In genomic region chr10:76124230-76124629, GRCh38 we compare ENCODE assay signal across 18 cellular contexts.
"Had no signal": no experiment of that assay in that cellular context is flagged by ENCODE, and none has a peak within 500 bp of the region (broad histone marks: within the 10 kb centered on the region; RNA-seq: fewer than 3 reads in every experiment).

No MANE protein-coding gene starts in this region.

- H3K4me3 ChIP-seq: esophagus squamous epithelium, gastroesophageal sphincter, psoas muscle, testis, tibial nerve had no signal

- H3K36me3 Mint-ChIP-seq: immature natural killer cell; naive thymus-derived CD4-positive, alpha-beta T cell; stimulated activated naive B cell treated with anti-CD40 and anti-IgM and Interleukin-4, amounts not matched to agents 10 μg/mL and 1 μg/mL and 100 μg/mL, for 72 hours had no signal

- H3K27me3 ChIP-seq: esophagus squamous epithelium, gastroesophageal sphincter, neutrophil, testis, tibial nerve had no signal

- H3K27me3 Mint-ChIP-seq: stimulated activated naive B cell treated with anti-CD40 and anti-IgM and Interleukin-4, amounts not matched to agents 10 μg/mL and 1 μg/mL and 100 μg/mL, for 72 hours had no signal

- ATAC-seq: gastroesophageal sphincter; left colon; naive thymus-derived CD4-positive, alpha-beta T cell; psoas muscle; sciatic nerve; stimulated activated naive B cell treated with anti-CD40 and anti-IgM and Interleukin-4, amounts not matched to agents 10 μg/mL and 1 μg/mL and 100 μg/mL, for 72 hours; stimulated activated naive CD8-positive, alpha-beta T cell treated with anti-CD3 and anti-CD28 coated beads, Interleukin-15, amount 100 ng/mL, for 72 hours had no signal

- H3K9me3 Mint-ChIP-seq: nephron progenitor cell had no signal

- H3K4me1 Mint-ChIP-seq: immature natural killer cell; stimulated activated naive B cell treated with anti-CD40 and anti-IgM and Interleukin-4, amounts not matched to agents 10 μg/mL and 1 μg/mL and 100 μg/mL, for 72 hours; stimulated activated naive CD8-positive, alpha-beta T cell treated with anti-CD3 and anti-CD28 coated beads, Interleukin-15, amount 100 ng/mL, for 72 hours had no signal

- H3K9me3 ChIP-seq: esophagus squamous epithelium, gastroesophageal sphincter, neutrophil, psoas muscle, testis, tibial nerve had no signal

- H3K27ac ChIP-seq: esophagus squamous epithelium, gastroesophageal sphincter, neutrophil, psoas muscle, testis, tibial nerve had no signal

- H3K4me3 Mint-ChIP-seq: immature natural killer cell; naive thymus-derived CD4-positive, alpha-beta T cell; nephron progenitor cell; stimulated activated naive B cell treated with anti-CD40 and anti-IgM and Interleukin-4, amounts not matched to agents 10 μg/mL and 1 μg/mL and 100 μg/mL, for 72 hours; stimulated activated naive CD8-positive, alpha-beta T cell treated with anti-CD3 and anti-CD28 coated beads, Interleukin-15, amount 100 ng/mL, for 72 hours had no signal

- H3K27ac Mint-ChIP-seq: immature natural killer cell; naive thymus-derived CD4-positive, alpha-beta T cell; nephron progenitor cell; stimulated activated naive B cell treated with anti-CD40 and anti-IgM and Interleukin-4, amounts not matched to agents 10 μg/mL and 1 μg/mL and 100 μg/mL, for 72 hours had no signal

- DNase-seq: esophagus squamous epithelium; foreskin fibroblast; glutamatergic neuron; immature natural killer cell; left colon; naive thymus-derived CD4-positive, alpha-beta T cell; nephron progenitor cell; psoas muscle; retina; stimulated activated CD4-positive, alpha-beta T cell treated with anti-CD3 and anti-CD28 coated beads, Interleukin-2, amount 100 ng/mL, for 24 hours; stimulated activated CD4-positive, alpha-beta T cell treated with anti-CD3 and anti-CD28 coated beads, Interleukin-4, amount 100 ng/mL, for 4 hours; stimulated activated naive B cell treated with anti-CD40 and anti-IgM and Interleukin-4, amounts not matched to agents 10 μg/mL and 1 μg/mL and 100 μg/mL, for 72 hours; stimulated activated naive CD8-positive, alpha-beta T cell treated with anti-CD3 and anti-CD28 coated beads, Interleukin-15, amount 100 ng/mL, for 72 hours; testis had no signal

- H3K4me1 ChIP-seq: esophagus squamous epithelium, gastroesophageal sphincter, psoas muscle, testis had no signal

- H3K36me3 ChIP-seq: esophagus squamous epithelium, gastroesophageal sphincter, neutrophil, tibial nerve had no signal
